In the genomic region with DNA sequence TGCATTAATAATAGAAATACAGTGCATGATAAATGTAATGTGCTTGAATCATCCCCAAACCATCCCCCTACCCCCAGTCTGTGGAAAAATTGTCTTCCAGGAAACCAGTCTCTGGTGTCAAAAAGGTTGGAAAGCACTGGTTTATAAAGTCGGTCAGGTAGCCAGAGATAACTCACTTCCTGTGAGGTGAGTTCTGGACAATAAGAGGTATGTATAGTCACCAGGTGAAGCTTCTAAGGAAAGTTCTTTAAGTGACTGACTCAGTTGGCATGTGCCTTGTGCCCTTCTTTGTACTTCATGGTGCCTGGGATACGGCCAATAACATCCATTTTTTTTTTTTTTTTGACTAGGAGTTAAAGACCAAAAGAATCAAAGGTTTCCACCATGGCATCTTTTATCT, we compare ENCODE assay signal across 14 cellular contexts.
"Had no signal": no experiment of that assay in that cellular context is flagged by ENCODE, and none has a peak within 500 bp of the region (broad histone marks: within the 10 kb centered on the region; RNA-seq: fewer than 3 reads in every experiment).

No MANE protein-coding gene starts in this region.

- H3K4me3 ChIP-seq: coronary artery, hepatocyte, spleen, tibial artery, upper lobe of right lung, vagina had no signal

- H3K79me2 ChIP-seq: hepatocyte had no signal

- H3K27ac ChIP-seq: hepatocyte, upper lobe of right lung, vagina had no signal

- H3K4me2 ChIP-seq: hepatocyte had no signal

- H3K27me3 ChIP-seq: hepatocyte, spleen, tibial artery, upper lobe of right lung, vagina had no signal

- H3K4me1 ChIP-seq: upper lobe of right lung, vagina had no signal

- H2AFZ ChIP-seq: hepatocyte had no signal

- H3K36me3 ChIP-seq: tibial artery, upper lobe of right lung, vagina had no signal

- DNase-seq: effector CD4-positive, alpha-beta T cell; foreskin melanocyte; head of caudate nucleus; naive thymus-derived CD4-positive, alpha-beta T cell; nephron progenitor cell; spleen; stimulated activated CD4-positive, alpha-beta T cell treated with anti-CD3 and anti-CD28 coated beads, Interleukin-15, amount 100 ng/mL, for 24 hours; stimulated activated CD4-positive, alpha-beta T cell treated with anti-CD3 and anti-CD28 coated beads, Interleukin-1b, Interleukin-23, amount 100 ng/mL, for 48 hours; stimulated activated CD4-positive, alpha-beta T cell treated with anti-CD3 and anti-CD28 coated beads, Interleukin-4, amount 100 ng/mL, for 24 hours; tibial artery; upper lobe of right lung had no signal

- H3K9me3 ChIP-seq: spleen, tibial artery, upper lobe of right lung, vagina had no signal
